Comparison of ENCODE assay signal across 14 cellular contexts in genomic region chr18:2179498-2180183, GRCh38.
A peak's percentile ranks its signal among the peaks of the same experiment; 100 is the strongest.
DNase-seq lines count a peak whose midpoint lies in the region; ATAC-seq and TF ChIP-seq lines count a peak whose summit lies in the region.
"Had no signal": no experiment of that assay in that cellular context is flagged by ENCODE, and none has a peak within 500 bp of the region (broad histone marks: within the 10 kb centered on the region; RNA-seq: fewer than 3 reads in every experiment).

No MANE protein-coding gene starts in this region.

- H3K18ac ChIP-seq in neuronal stem cell (ENCODE audit: low read length): peak overlapping the region; percentile 55

- H3K27ac ChIP-seq in heart left ventricle (no peak overlapping the region), neuronal stem cell (replicated peaks; ENCODE audit: low read length) (no peak overlapping the region)

- no peaks in the 10 kb centered on the region for H3K9me3 Mint-ChIP-seq in activated T-cell treated with anti-CD3 and anti-CD28 coated beads, Interleukin-2, amount 50 U/mL, for 4 hours

- peak overlapping the region; percentile 32 for H2BK15ac ChIP-seq in neuronal stem cell (ENCODE audit: low read length)

- H3K4me1 Mint-ChIP-seq in activated T-cell treated with anti-CD3 and anti-CD28 coated beads, Interleukin-2, amount 50 U/mL, for 4 hours (ENCODE audit: low read depth): no peaks in the 10 kb centered on the region
- H3K4me1 Mint-ChIP-seq: CD4-positive, alpha-beta memory T cell had no signal

- DNase-seq in Right ventricle myocardium inferior (ENCODE audit: missing footprints): peak; percentile 66
- DNase-seq in heart left ventricle: no peak
- DNase-seq in NCI-H69 (lab: John Stamatoyannopoulos, UW): peak; percentile 22
- no peak for DNase-seq in neuronal stem cell (ENCODE audit: low spot score)
- DNase-seq in activated T-cell treated with anti-CD3 and anti-CD28 coated beads, Interleukin-2, amount 50 U/mL, for 4 hours: no peak
- no peak for DNase-seq in GOT3 (lab: John Stamatoyannopoulos, UW)
- DNase-seq: C1 segment of cervical spinal cord, Calu3, COR-L47, DMS53, DMS79 treated with DMSO at 0.1 percent for 48 hours, H7, HCEC 1CT had no signal

- H3K27me3 ChIP-seq in heart left ventricle (peaks cover 0 to 3% (median 0%) of the 10 kb centered on the region in 9 donors), neuronal stem cell (ENCODE audit: control insufficient read depth in 3 of 3, insufficient read depth in 3 of 3, low read depth in 1 of 3, low read length in 3 of 3) (no peaks in the 10 kb centered on the region)

- no peak overlapping the region for H2BK5ac ChIP-seq in neuronal stem cell (ENCODE audit: low read length)

- H3K14ac ChIP-seq in neuronal stem cell (ENCODE audit: low read length): no peak overlapping the region

- no peak overlapping the region for H3K4me2 ChIP-seq in neuronal stem cell (ENCODE audit: insufficient read depth, low read length, poor library complexity, severe bottlenecking)

- H3K27me3 Mint-ChIP-seq in activated T-cell treated with anti-CD3 and anti-CD28 coated beads, Interleukin-2, amount 50 U/mL, for 4 hours (ENCODE audit: low read depth): peaks cover 8% of the 10 kb centered on the region

- no peaks in the 10 kb centered on the region for H3K79me1 ChIP-seq in neuronal stem cell (ENCODE audit: low read depth, low read length)

- 80 to 84% (median 83%) methylated on average over 8 of the region's 8 CpGs for WGBS in heart left ventricle, 4 donors
- WGBS in neuronal stem cell (ENCODE audit: extremely low coverage in 2 of 2, insufficient read length in 2 of 2, insufficient replicate concordance in 1 of 2), 2 donors: no CpG with 5 or more reads among the region's 8 CpGs

- no peak overlapping the region for H3K4ac ChIP-seq in neuronal stem cell (ENCODE audit: low read length)

- peak overlapping the region; percentile 85 for H2AK5ac ChIP-seq in neuronal stem cell (ENCODE audit: low read depth, low read length)

- H3K23ac ChIP-seq in neuronal stem cell (ENCODE audit: low read depth, low read length, poor library complexity): no peak overlapping the region

- H3K9me3 ChIP-seq in heart left ventricle: no peaks in the 10 kb centered on the region
- peaks cover 0 to 2% of the 10 kb centered on the region in 2 donors for H3K9me3 ChIP-seq in neuronal stem cell (replicated peaks in 1 of 2; ENCODE audit: control insufficient read depth in 2 of 2, insufficient read depth in 1 of 2, low read depth in 1 of 2, low read length in 2 of 2)

- H3K36me3 Mint-ChIP-seq in activated T-cell treated with anti-CD3 and anti-CD28 coated beads, Interleukin-2, amount 50 U/mL, for 4 hours (ENCODE audit: insufficient read depth): no peaks in the 10 kb centered on the region
- H3K36me3 Mint-ChIP-seq: CD4-positive, alpha-beta memory T cell had no signal

- H3K9ac ChIP-seq in neuronal stem cell (ENCODE audit: low read depth, low read length, poor library complexity): no peak overlapping the region

- H3K4me3 ChIP-seq in heart left ventricle: no peak overlapping the region
- H3K4me3 ChIP-seq in neuronal stem cell (ENCODE audit: low read length in 2 of 2): no peak overlapping the region

- H2AFZ ChIP-seq in neuronal stem cell (ENCODE audit: low read length): no peak overlapping the region

- no peak overlapping the region for H4K91ac ChIP-seq in neuronal stem cell (ENCODE audit: low read depth, low read length, poor library complexity)

- no peak for TF ChIP-seq CTCF in heart left ventricle (IDR thresholded peaks at IDR 0.05)

- ATAC-seq in Right ventricle myocardium inferior (no peak), heart left ventricle (no peak)
- no peak for ATAC-seq in activated T-cell treated with anti-CD3 and anti-CD28 coated beads, Interleukin-2, amount 50 U/mL, for 4 hours

- H3K36me3 ChIP-seq in heart left ventricle (no peaks in the 10 kb centered on the region), neuronal stem cell (replicated peaks in 1 of 2; ENCODE audit: control insufficient read depth in 2 of 2, insufficient read depth in 2 of 2, low read length in 2 of 2) (no peaks in the 10 kb centered on the region)

- intact Hi-C loops in Right ventricle myocardium inferior (cut with DNase I): no loop called here
- intact Hi-C loops in heart left ventricle (cut with DNase I): loop anchor here in 1 of 10 donors (5.0 kb wide), 1 partner anchor 32 kb away; no protein-coding TSS in a partner anchor

- no peak overlapping the region for H4K8ac ChIP-seq in neuronal stem cell (ENCODE audit: low read depth, low read length)

- TF ChIP-seq POLR2A in heart left ventricle (IDR thresholded peaks at IDR 0.05): no peak

- no peaks in the 10 kb centered on the region for H3K4me1 ChIP-seq in heart left ventricle
- H3K4me1 ChIP-seq in neuronal stem cell (ENCODE audit: control insufficient read depth in 2 of 2, insufficient read depth in 1 of 2, low read depth in 1 of 2, low read length in 2 of 2): peaks cover 0 to 3% of the 10 kb centered on the region in 2 donors

- H2BK120ac ChIP-seq in neuronal stem cell (ENCODE audit: low read depth, low read length): no peak overlapping the region

- no peak overlapping the region for H2BK12ac ChIP-seq in neuronal stem cell (ENCODE audit: low read length)

- H3K4me3 Mint-ChIP-seq in activated T-cell treated with anti-CD3 and anti-CD28 coated beads, Interleukin-2, amount 50 U/mL, for 4 hours: no peak overlapping the region
- H3K4me3 Mint-ChIP-seq: CD4-positive, alpha-beta memory T cell had no signal

Comparison
In these comparisons a context has a peak if more than half of its experiments do, and no peak if none do; other contexts are left out.
1. DNase-seq: peak in Right ventricle myocardium inferior (single experiment) and NCI-H69 (single experiment); none in heart left ventricle (0 of 5), neuronal stem cell (single experiment), activated T-cell treated with anti-CD3 and anti-CD28 coated beads, Interleukin-2, amount 50 U/mL, for 4 hours (single experiment) and GOT3 (single experiment).